Comparison of ENCODE assay signal across 8 cellular contexts in the genomic region with DNA sequence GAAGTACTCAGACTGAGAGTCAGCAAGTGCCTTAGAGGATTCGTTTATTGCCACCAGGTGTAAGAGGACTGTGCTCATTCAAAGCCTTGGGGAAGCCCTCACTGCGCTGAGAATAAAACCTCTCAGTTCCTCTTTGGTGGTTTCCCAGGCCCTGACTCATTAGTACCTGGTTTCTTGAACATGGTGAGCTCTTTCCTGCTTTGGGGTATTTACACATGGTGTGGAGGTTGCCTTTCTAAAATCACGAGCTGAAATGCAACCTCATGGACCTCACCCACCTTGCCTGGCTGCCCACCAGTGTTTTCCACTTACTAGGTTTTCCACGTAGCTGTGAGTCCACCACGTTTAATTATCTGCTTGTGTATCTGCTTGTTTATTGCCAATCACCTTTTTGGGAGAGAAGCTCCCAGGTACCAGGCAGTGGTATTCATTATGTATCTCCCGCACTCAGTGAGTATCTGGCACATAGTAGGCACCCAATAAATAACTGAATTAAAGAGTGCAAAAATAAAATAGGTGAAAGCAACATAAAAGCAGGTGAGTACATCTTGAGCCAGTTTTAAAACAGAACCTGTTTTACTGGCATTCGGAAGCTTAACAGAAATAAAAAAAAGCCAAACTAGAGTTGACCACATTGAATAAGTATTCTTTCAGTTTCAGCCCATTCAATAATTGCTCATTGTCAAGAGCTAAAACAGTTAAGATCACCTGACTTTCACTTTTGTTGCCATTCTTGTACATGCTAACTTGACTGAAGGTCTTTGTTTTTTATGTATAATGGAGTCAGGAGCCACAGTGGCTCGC.
DNase-seq lines count a peak whose midpoint lies in the region; ATAC-seq, FAIRE-seq and TF ChIP-seq lines count a peak whose summit lies in the region.

No MANE protein-coding gene starts in this region.

- no peak overlapping the region for H3K9ac ChIP-seq in Loucy (ENCODE audit: low read depth, low read length, poor library complexity, severe bottlenecking)
- H3K9ac ChIP-seq in SK-N-SH: no peak overlapping the region

- TF ChIP-seq CTCF in Loucy (conservative IDR thresholded peaks at IDR 0.05; ENCODE audit: low read length) (no peak), SK-N-SH (IDR thresholded peaks at IDR 0.05) (no peak)

- H3K4me3 ChIP-seq in Loucy (ENCODE audit: low read length, poor library complexity, severe bottlenecking): no peak overlapping the region
- no peak overlapping the region for H3K4me3 ChIP-seq in SK-N-SH (ENCODE audit: low read depth in 2 of 2, low read length in 1 of 2)

- H3K9me2 ChIP-seq in Loucy (replicated peaks; ENCODE audit: low read depth, low read length) (no peaks in the 10 kb centered on the region), SK-N-SH (no peaks in the 10 kb centered on the region)

- peaks cover 18% of the 10 kb centered on the region for H3K9me3 Mint-ChIP-seq in central memory CD8-positive, alpha-beta T cell

- H3K4me1 ChIP-seq in Loucy (ENCODE audit: insufficient read depth, low read length, poor library complexity, severe bottlenecking): no peaks in the 10 kb centered on the region
- peaks cover 0 to 15% of the 10 kb centered on the region in 2 experiments; a peak in 2 of 4 replicates for H3K4me1 ChIP-seq in SK-N-SH (ENCODE audit: control insufficient read depth in 1 of 2, insufficient read depth in 2 of 2, low read depth in 1 of 2, low read length in 1 of 2)

- no peaks in the 10 kb centered on the region for H3K79me2 ChIP-seq in Loucy (ENCODE audit: insufficient read depth, low read length)
- no peaks in the 10 kb centered on the region for H3K79me2 ChIP-seq in SK-N-SH (ENCODE audit: insufficient read depth)

- no peak overlapping the region for H3K4me3 Mint-ChIP-seq in central memory CD8-positive, alpha-beta T cell

- TF ChIP-seq EP300 in SK-N-SH (IDR thresholded peaks at IDR 0.05; ENCODE audit: borderline replicate concordance in 1 of 2, low read depth in 1 of 2, low read length in 1 of 2): no peak

- H4K20me1 ChIP-seq in Loucy (ENCODE audit: insufficient read depth, low read length, poor library complexity, severe bottlenecking): no peaks in the 10 kb centered on the region
- no peaks in the 10 kb centered on the region for H4K20me1 ChIP-seq in SK-N-SH (ENCODE audit: insufficient read depth)

- 85% methylated on average over 8 of the region's 8 CpGs for WGBS in SK-N-SH (ENCODE audit: low lambda C conversion rate)

- no peak for TF ChIP-seq POLR2A in H54 (IDR thresholded peaks at IDR 0.05; ENCODE audit: low read depth, low read length)

- no peaks in the 10 kb centered on the region for H3K9me3 ChIP-seq in Loucy (ENCODE audit: insufficient read depth, low read depth, low read length)
- no peaks in the 10 kb centered on the region for H3K9me3 ChIP-seq in SK-N-SH

- H3K4me2 ChIP-seq in Loucy (ENCODE audit: low read depth, low read length, poor library complexity, severe bottlenecking): peak overlapping the region; percentile 20
- no peak overlapping the region for H3K4me2 ChIP-seq in SK-N-SH

- H3K36me3 ChIP-seq in Loucy (ENCODE audit: insufficient read depth, low read length) (no peaks in the 10 kb centered on the region), SK-N-SH (replicated peaks in 1 of 2; ENCODE audit: control insufficient read depth in 1 of 2, insufficient read depth in 2 of 2, low read length in 1 of 2) (no peaks in the 10 kb centered on the region)

- no peaks in the 10 kb centered on the region for H3K36me3 Mint-ChIP-seq in central memory CD8-positive, alpha-beta T cell (ENCODE audit: insufficient read depth)

- H3K27ac ChIP-seq in SK-N-SH (ENCODE audit: low read depth in 2 of 2, low read length in 1 of 2): no peak overlapping the region

- POLR2A ChIA-PET in SK-N-SH (lab: Yijun Ruan, JAX): no interaction called here

- no peak overlapping the region for H3K27ac Mint-ChIP-seq in central memory CD8-positive, alpha-beta T cell (ENCODE audit: low read depth)

- no peak for FAIRE-seq in H54 (lab: Jason Lieb, UNC)

- H3K4me1 Mint-ChIP-seq in central memory CD8-positive, alpha-beta T cell: no peaks in the 10 kb centered on the region

- H3K27me3 ChIP-seq in Loucy (ENCODE audit: insufficient read depth, low read length, poor library complexity, severe bottlenecking) (no peaks in the 10 kb centered on the region), SK-N-SH (ENCODE audit: insufficient read depth) (no peaks in the 10 kb centered on the region)

- ATAC-seq in GM18858 (IDR thresholded peaks at IDR 0.05; ENCODE audit: unreplicated experiment) (peak; percentile 74), GM21786 (IDR thresholded peaks at IDR 0.05; ENCODE audit: unreplicated experiment) (peak; percentile 76)
- peak; percentile 58 for ATAC-seq in central memory CD8-positive, alpha-beta T cell (replicated peaks; ENCODE audit: extremely low read depth, poor library complexity, severe bottlenecking)

- CTCF ChIA-PET in SK-N-SH (lab: Yijun Ruan, JAX): interaction anchor here (0.6 kb wide), 1 partner anchor 16 kb away, joined by 3 read pairs; no protein-coding TSS in a partner anchor

- H2AFZ ChIP-seq in Loucy (ENCODE audit: low read length) (no peak overlapping the region), SK-N-SH (ENCODE audit: low read depth) (no peak overlapping the region)

- no peak for DNase-seq in central memory CD8-positive, alpha-beta T cell (ENCODE audit: low spot score in 2 of 2)
- DNase-seq in SK-N-SH: no peak
- no peak for DNase-seq in H54 (ENCODE audit: insufficient read length, low spot score)
- no peak for DNase-seq in A172 (ENCODE audit: low spot score)
- DNase-seq in NCI-H82 treated with DMSO at 0.1 percent for 48 hours (lab: John Stamatoyannopoulos, UW; ENCODE audit: unreplicated experiment): no peak

- TF ChIP-seq RAD21 in SK-N-SH (IDR thresholded peaks at IDR 0.05; ENCODE audit: low read length): no peak

- no peaks in the 10 kb centered on the region for H3K27me3 Mint-ChIP-seq in central memory CD8-positive, alpha-beta T cell

- no peaks in the 10 kb centered on the region for H3F3A ChIP-seq in Loucy (ENCODE audit: low read depth)
- H3F3A ChIP-seq in SK-N-SH (replicated peaks; ENCODE audit: insufficient read depth): no peaks in the 10 kb centered on the region

TF ChIP-seq in SK-N-SH, 30 proteins besides CTCF, POLR2A, EP300 and RAD21:
- TF ChIP-seq TAF1 (IDR thresholded peaks at IDR 0.05; ENCODE audit: borderline replicate concordance, low read depth, low read length) (no peak), FOXM1 (IDR thresholded peaks at IDR 0.05; ENCODE audit: low read depth) (no peak), SIN3A (IDR thresholded peaks at IDR 0.05; ENCODE audit: borderline replicate concordance, low read depth, low read length) (no peak), ELF1 (IDR thresholded peaks at IDR 0.05) (no peak), RFX5 (IDR thresholded peaks at IDR 0.05; ENCODE audit: low read length) (no peak), MXI1 (IDR thresholded peaks at IDR 0.05; ENCODE audit: low read depth, low read length) (no peak), NRF1 (IDR thresholded peaks at IDR 0.05; ENCODE audit: low read depth, low read length) (no peak), GATA2 (CRISPR knock-in tag; IDR thresholded peaks at IDR 0.05) (no peak), GABPA (IDR thresholded peaks at IDR 0.05; ENCODE audit: low read depth) (no peak), CHD2 (IDR thresholded peaks at IDR 0.05; ENCODE audit: low read length, partially characterized antibody) (no peak), FOSL2 (IDR thresholded peaks at IDR 0.05; ENCODE audit: borderline replicate concordance, low read depth) (no peak), SMC3 (IDR thresholded peaks at IDR 0.05; ENCODE audit: low read depth, low read length) (no peak), RCOR1 (IDR thresholded peaks at IDR 0.05; ENCODE audit: low read length) (no peak), TEAD4 (IDR thresholded peaks at IDR 0.05; ENCODE audit: borderline replicate concordance, insufficient read depth) (no peak), POLR2AphosphoS5 (IDR thresholded peaks at IDR 0.05; ENCODE audit: low read depth, low read length) (no peak), TCF12 (IDR thresholded peaks at IDR 0.05) (no peak)
- TF ChIP-seq, protein P1, sequence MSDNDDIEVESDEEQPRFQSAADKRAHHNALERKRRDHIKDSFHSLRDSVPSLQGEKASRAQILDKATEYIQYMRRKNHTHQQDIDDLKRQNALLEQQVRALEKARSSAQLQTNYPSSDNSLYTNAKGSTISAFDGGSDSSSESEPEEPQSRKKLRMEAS (IDR thresholded peaks at IDR 0.05; ENCODE audit: low read depth): no peak
- TF ChIP-seq, protein P2, sequence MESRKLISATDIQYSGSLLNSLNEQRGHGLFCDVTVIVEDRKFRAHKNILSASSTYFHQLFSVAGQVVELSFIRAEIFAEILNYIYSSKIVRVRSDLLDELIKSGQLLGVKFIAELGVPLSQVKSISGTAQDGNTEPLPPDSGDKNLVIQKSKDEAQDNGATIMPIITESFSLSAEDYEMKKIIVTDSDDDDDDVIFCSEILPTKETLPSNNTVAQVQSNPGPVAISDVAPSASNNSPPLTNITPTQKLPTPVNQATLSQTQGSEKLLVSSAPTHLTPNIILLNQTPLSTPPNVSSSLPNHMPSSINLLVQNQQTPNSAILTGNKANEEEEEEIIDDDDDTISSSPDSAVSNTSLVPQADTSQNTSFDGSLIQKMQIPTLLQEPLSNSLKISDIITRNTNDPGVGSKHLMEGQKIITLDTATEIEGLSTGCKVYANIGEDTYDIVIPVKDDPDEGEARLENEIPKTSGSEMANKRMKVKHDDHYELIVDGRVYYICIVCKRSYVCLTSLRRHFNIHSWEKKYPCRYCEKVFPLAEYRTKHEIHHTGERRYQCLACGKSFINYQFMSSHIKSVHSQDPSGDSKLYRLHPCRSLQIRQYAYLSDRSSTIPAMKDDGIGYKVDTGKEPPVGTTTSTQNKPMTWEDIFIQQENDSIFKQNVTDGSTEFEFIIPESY (IDR thresholded peaks at IDR 0.05; ENCODE audit: borderline replicate concordance, low read depth): no peak
